12 cellular contexts compared by ENCODE assay signal in the genomic region with DNA sequence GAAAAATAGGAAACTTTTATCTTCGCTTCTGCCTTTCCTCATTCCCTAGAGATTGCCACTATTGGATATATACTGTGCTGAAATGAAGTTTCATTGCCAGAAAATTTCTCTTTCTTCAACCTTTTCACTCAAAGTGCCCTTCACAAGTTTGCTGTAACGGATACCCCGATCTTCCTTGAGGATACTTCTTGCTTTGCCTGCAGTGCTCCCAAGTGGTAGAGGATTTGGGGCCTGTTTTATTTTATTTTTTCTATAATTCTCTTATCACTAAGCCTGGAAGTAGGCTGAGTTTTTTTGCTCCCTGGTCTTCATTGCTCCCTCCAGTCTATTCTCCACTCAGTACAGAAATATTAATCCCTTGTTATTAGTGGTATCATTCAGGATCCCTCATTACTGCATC.
A peak's percentile ranks its signal among the peaks of the same experiment; 100 is the strongest.
DNase-seq lines count a peak whose midpoint lies in the region; ATAC-seq and TF ChIP-seq lines count a peak whose summit lies in the region.
"Had no signal": no experiment of that assay in that cellular context is flagged by ENCODE, and none has a peak within 500 bp of the region (broad histone marks: within the 10 kb centered on the region; RNA-seq: fewer than 3 reads in every experiment).

No MANE protein-coding gene starts in this region.

- H3K27ac ChIP-seq in right cardiac atrium (ENCODE audit: low read length): no peak overlapping the region
- H3K27ac ChIP-seq: GM23248 had no signal

- no peaks in the 10 kb centered on the region for H3F3A ChIP-seq in Loucy (ENCODE audit: low read depth)

- POLR2A ChIA-PET in GM10248 (lab: Yijun Ruan, JAX): no interaction called here

- TF ChIP-seq CTCF in GM10248 (IDR thresholded peaks at IDR 0.05; ENCODE audit: control extremely low read depth, extremely low read depth, low read depth, missing control alignments) (peak; percentile 7), Loucy (conservative IDR thresholded peaks at IDR 0.05; ENCODE audit: low read length) (no peak), fibroblast of pulmonary artery (IDR thresholded peaks at IDR 0.05; ENCODE audit: low read length, missing control alignments) (no peak)

- DNase-seq in ACHN: peak; percentile 6
- DNase-seq in GM10248 (ENCODE audit: extremely low spot score): no peak
- peak; percentile 1 for DNase-seq in fibroblast of pulmonary artery (ENCODE audit: low read depth)
- DNase-seq in right cardiac atrium: no peak
- DNase-seq in AML-193 (lab: John Stamatoyannopoulos, UW): no peak
- DNase-seq: DMS79, GM23248, IMR-90, KG1 had no signal

- peak overlapping the region; percentile 18 for H3K4me2 ChIP-seq in Loucy (ENCODE audit: low read depth, low read length, poor library complexity, severe bottlenecking)

- WGBS in right cardiac atrium: 79% methylated on average over 3 of the region's 3 CpGs

- H2AFZ ChIP-seq in Loucy (ENCODE audit: low read length): peak overlapping the region; percentile 46
- H2AFZ ChIP-seq: GM23248 had no signal

- no peak overlapping the region for H3K9ac ChIP-seq in Loucy (ENCODE audit: low read depth, low read length, poor library complexity, severe bottlenecking)
- H3K9ac ChIP-seq: GM23248 had no signal

- intact Hi-C loops in right cardiac atrium (cut with DNase I): no loop called here

- no peaks in the 10 kb centered on the region for H3K36me3 ChIP-seq in Loucy (ENCODE audit: insufficient read depth, low read length)
- H3K36me3 ChIP-seq: HAP-1 had no signal

- H3K4me1 ChIP-seq in Loucy (ENCODE audit: insufficient read depth, low read length, poor library complexity, severe bottlenecking) (peaks cover 12% of the 10 kb centered on the region), right cardiac atrium (ENCODE audit: control insufficient read depth, insufficient read depth, low read length) (no peaks in the 10 kb centered on the region)
- H3K4me1 ChIP-seq: HAP-1 had no signal

- no peaks in the 10 kb centered on the region for H4K20me1 ChIP-seq in Loucy (ENCODE audit: insufficient read depth, low read length, poor library complexity, severe bottlenecking)

- no peaks in the 10 kb centered on the region for H3K9me2 ChIP-seq in Loucy (replicated peaks; ENCODE audit: low read depth, low read length)

- no peaks in the 10 kb centered on the region for H3K27me3 ChIP-seq in Loucy (ENCODE audit: insufficient read depth, low read length, poor library complexity, severe bottlenecking)
- H3K27me3 ChIP-seq in right cardiac atrium (ENCODE audit: control insufficient read depth, insufficient read depth): no peaks in the 10 kb centered on the region

- H3K79me2 ChIP-seq in Loucy (ENCODE audit: insufficient read depth, low read length): no peaks in the 10 kb centered on the region

- in situ Hi-C loops in ACHN (cut with HindIII; ENCODE audit: low pct_ligation_motif_present, low pct_unique_long_range_greater_than_20kb, low sequenced_read_pairs): no loop called here

- H3K4me3 ChIP-seq in Loucy (ENCODE audit: low read length, poor library complexity, severe bottlenecking): no peak overlapping the region
- no peak overlapping the region for H3K4me3 ChIP-seq in fibroblast of pulmonary artery (replicated peaks; ENCODE audit: low read depth, low read length)
- H3K4me3 ChIP-seq in right cardiac atrium (ENCODE audit: low read length): no peak overlapping the region
- H3K4me3 ChIP-seq: GM23248, HAP-1 had no signal

- ATAC-seq in GM21367 (IDR thresholded peaks at IDR 0.05; ENCODE audit: unreplicated experiment) (no peak), right cardiac atrium (no peak)

- CTCF ChIA-PET in GM10248 (lab: Yijun Ruan, JAX): no interaction called here

- no peaks in the 10 kb centered on the region for H3K9me3 ChIP-seq in Loucy (ENCODE audit: insufficient read depth, low read depth, low read length)
- peaks cover 4% of the 10 kb centered on the region for H3K9me3 ChIP-seq in right cardiac atrium (ENCODE audit: control insufficient read depth, low read length)
- H3K9me3 ChIP-seq: HAP-1 had no signal

Comparison
In these comparisons a context has a peak if more than half of its experiments do, and no peak if none do; other contexts are left out.
1. DNase-seq: peak in ACHN (single experiment) and fibroblast of pulmonary artery (single experiment); none in GM10248 (single experiment), right cardiac atrium (0 of 3) and AML-193 (0 of 2).